ENCODE assay signal across 7 cellular contexts in the genomic region with DNA sequence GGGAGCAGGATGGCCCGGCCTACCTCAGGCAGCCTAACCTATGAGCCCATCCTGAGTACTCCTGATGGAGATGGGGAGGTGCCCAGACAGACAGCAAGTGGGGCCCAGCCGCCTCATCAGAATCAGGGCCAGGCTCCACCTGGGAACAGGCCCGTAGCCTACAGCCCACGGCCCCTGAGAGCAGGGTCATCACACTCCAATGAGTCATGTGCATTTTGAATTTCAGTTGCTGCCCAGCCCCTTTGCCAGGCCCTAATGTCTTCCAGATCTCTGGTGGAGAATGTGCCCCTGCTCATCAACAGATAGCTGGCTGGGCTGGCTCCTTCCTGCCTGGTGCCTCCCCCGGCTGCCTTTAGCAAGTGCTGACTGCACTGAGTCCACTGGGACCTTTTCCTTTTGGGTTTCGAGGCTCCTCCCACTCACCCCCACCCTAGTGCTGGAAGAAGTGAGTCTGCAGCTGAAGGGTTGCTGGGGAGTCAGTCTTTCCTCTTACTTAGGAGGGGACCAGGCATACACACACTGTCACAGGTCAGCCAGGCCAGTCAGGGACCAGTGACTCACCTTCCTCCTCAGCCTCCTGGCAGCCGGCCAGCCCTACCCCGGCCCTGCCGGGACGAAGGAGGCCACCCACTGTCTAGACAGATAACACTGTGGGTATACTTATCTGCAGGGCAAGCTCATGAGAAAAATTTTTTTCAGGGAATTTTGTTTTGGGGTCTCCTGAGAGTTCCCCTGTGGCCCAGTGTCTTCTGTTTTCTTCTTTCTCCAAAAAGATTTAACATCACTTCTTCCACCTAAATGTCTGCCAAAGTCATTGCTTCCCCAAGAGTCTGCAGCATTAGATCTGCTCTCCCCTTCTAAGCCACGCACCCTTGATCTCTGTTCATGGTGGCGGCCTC. TPM values are rescaled to one million over a fixed set of nuclear protein-coding genes. Genes with fewer than 3 reads are reported as not detected.
DNase-seq lines count a peak whose midpoint lies in the region; ATAC-seq, FAIRE-seq and TF ChIP-seq lines count a peak whose summit lies in the region.
"Had no signal": no experiment of that assay in that cellular context is flagged by ENCODE, and none has a peak within 500 bp of the region (broad histone marks: within the 10 kb centered on the region; RNA-seq: fewer than 3 reads in every experiment).

No MANE protein-coding gene starts in this region.

- FAIRE-seq in GM12892 (lab: Jason Lieb, UNC) = no peak

- ATAC-seq in GM19463 (IDR thresholded peaks at IDR 0.05; ENCODE audit: unreplicated experiment) (peak; percentile 80), HG02678 (IDR thresholded peaks at IDR 0.05; ENCODE audit: unreplicated experiment) (no peak)

- TF ChIP-seq POLR2A in GM12892 (IDR thresholded peaks at IDR 0.05; ENCODE audit: low read depth, low read length) = no peak

- intact Hi-C loops in colonic mucosa (cut with DNase I) = no loop called here

- H3K9me3 ChIP-seq in colonic mucosa = no peaks in the 10 kb centered on the region

- H3K36me3 ChIP-seq in colonic mucosa = no peaks in the 10 kb centered on the region

- no peak overlapping the region for H3K4me3 ChIP-seq in colonic mucosa

- DNase-seq in SK-N-DZ (ENCODE audit: low spot score) = peak; percentile 45
- DNase-seq in colonic mucosa = peak; percentile 65
- peak; percentile 88 for DNase-seq in pulmonary artery endothelial cell (ENCODE audit: low read depth, low spot score)
- DNase-seq in GM12892 (ENCODE audit: insufficient read length) = no peak

- H3K9ac ChIP-seq in colonic mucosa (ENCODE audit: low read depth in 2 of 2, low read length in 2 of 2) = no peak overlapping the region

- TF ChIP-seq CTCF in colonic mucosa (IDR thresholded peaks at IDR 0.05) = no peak

- H3K27me3 ChIP-seq in colonic mucosa = no peaks in the 10 kb centered on the region

- H3K4me1 ChIP-seq in colonic mucosa = no peaks in the 10 kb centered on the region

- no peak overlapping the region for H3K27ac ChIP-seq in colonic mucosa
- H3K27ac ChIP-seq: VCaP had no signal

RNA-seq across cellular contexts. Expression of a gene that starts 9.1 kb away (rescaled TPM):
- 0.51 and 0.56 TPM in 2 replicates for polyA plus RNA-seq in SK-N-DZ (2014; cell fraction: cytosol; rRNA removed)
- 3.7 and 9.3 TPM in 2 replicates for polyA plus RNA-seq in SK-N-DZ (2014; cell fraction: nucleus; rRNA removed)
- total RNA-seq in colonic mucosa = 1 to 10 TPM; 1.0 to 2.2 TPM
- 0.07 TPM in 2 replicates for total RNA-seq in pulmonary artery endothelial cell
- 1.4 TPM for polyA plus RNA-seq in GM12892 (2012; ENCODE audit: missing spikeins)

RNA-seq across cellular contexts. Expression of a gene that starts 10.9 kb away (rescaled TPM):
- polyA plus RNA-seq in SK-N-DZ (2014; cell fraction: cytosol; rRNA removed) = 20.3 and 22.3 TPM in 2 replicates
- 35.5 and 48.0 TPM in 2 replicates for polyA plus RNA-seq in SK-N-DZ (2014; cell fraction: nucleus; rRNA removed)
- total RNA-seq in colonic mucosa (10 to 100 TPM; 26.7 to 59.5 TPM), pulmonary artery endothelial cell (26.4 and 37.9 TPM in 2 replicates)
- polyA plus RNA-seq in GM12892 (2012; ENCODE audit: missing spikeins) = 8.2 TPM

RNA-seq across cellular contexts. Expression of a gene that starts 14.9 kb away (rescaled TPM):
- polyA plus RNA-seq in SK-N-DZ (2014; cell fraction: cytosol; rRNA removed) = 5.2 and 5.4 TPM in 2 replicates
- polyA plus RNA-seq in SK-N-DZ (2014; cell fraction: nucleus; rRNA removed) = 7.5 and 9.9 TPM in 2 replicates
- total RNA-seq in colonic mucosa (1 to 10 TPM in 1 of 2 donors, under 1 TPM in 1; 0.66 to 1.2 TPM), pulmonary artery endothelial cell (under 0.01 TPM in 1 of 2 replicates, not detected in the other)
- 0.25 TPM for polyA plus RNA-seq in GM12892 (2012; ENCODE audit: missing spikeins)

RNA-seq across cellular contexts. Expression of a gene that starts 18.5 kb away (rescaled TPM):
- 49.6 and 52.8 TPM in 2 replicates for polyA plus RNA-seq in SK-N-DZ (2014; cell fraction: cytosol; rRNA removed)
- 29.4 and 30.2 TPM in 2 replicates for polyA plus RNA-seq in SK-N-DZ (2014; cell fraction: nucleus; rRNA removed)
- total RNA-seq in colonic mucosa (10 to 100 TPM; 11.3 to 15.9 TPM), pulmonary artery endothelial cell (18.2 and 19.1 TPM in 2 replicates)
- polyA plus RNA-seq in GM12892 (2012; ENCODE audit: missing spikeins) = 15.7 TPM

RNA-seq across cellular contexts. Expression of a gene that starts 20.2 kb away (rescaled TPM):
- 69.8 and 71.2 TPM in 2 replicates for polyA plus RNA-seq in SK-N-DZ (2014; cell fraction: cytosol; rRNA removed)
- polyA plus RNA-seq in SK-N-DZ (2014; cell fraction: nucleus; rRNA removed) = 202 and 231 TPM in 2 replicates
- total RNA-seq in colonic mucosa (100 to 1,000 TPM in 1 of 2 donors, 10 to 100 TPM in 1; 76.7 to 169 TPM), pulmonary artery endothelial cell (64.6 and 79.7 TPM in 2 replicates)
- polyA plus RNA-seq in GM12892 (2012; ENCODE audit: missing spikeins) = 38.7 TPM
